Comparison of ENCODE assay signal across 20 cellular contexts in the genomic region with DNA sequence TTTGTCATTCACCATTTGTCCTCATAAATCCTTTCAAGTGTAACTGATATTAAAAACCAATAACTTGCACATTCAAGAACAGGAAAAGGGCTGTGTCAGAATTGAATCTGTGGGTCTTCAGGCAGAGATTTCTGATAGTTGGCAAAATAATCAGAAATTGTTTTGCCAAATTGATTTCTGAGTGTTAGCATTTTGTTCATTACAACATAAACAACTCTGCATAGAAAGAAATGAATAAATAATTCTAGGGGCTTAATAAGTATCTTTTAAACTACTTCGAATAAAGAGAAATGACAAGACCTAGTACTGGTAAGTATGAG. TPM values are rescaled to one million over a fixed set of nuclear protein-coding genes. Genes with fewer than 3 reads are reported as not detected.
DNase-seq lines count a peak whose midpoint lies in the region; ATAC-seq and TF ChIP-seq lines count a peak whose summit lies in the region.
"Had no signal": no experiment of that assay in that cellular context is flagged by ENCODE, and none has a peak within 500 bp of the region (broad histone marks: within the 10 kb centered on the region; RNA-seq: fewer than 3 reads in every experiment).

No MANE protein-coding gene starts in this region.

- no peak for DNase-seq in breast epithelium (ENCODE audit: low spot score in 2 of 2)
- DNase-seq in neural crest cell (ENCODE audit: low read depth, low spot score) = no peak
- DNase-seq in dermis blood vessel endothelial cell = no peak
- DNase-seq in foreskin fibroblast = no peak
- DNase-seq: activated CD4-positive, alpha-beta T cell treated with anti-CD3 and anti-CD28 coated beads for 4 hours; activated CD8-positive, alpha-beta memory T cell treated with anti-CD3 and anti-CD28 coated beads, Interleukin-2, amount 50 U/mL, for 4 hours; activated gamma-delta T cell; AML-193; NCI-H524 treated with DMSO at 0.1 percent for 48 hours; stimulated activated CD4-positive, alpha-beta T cell treated with anti-CD3 and anti-CD28 coated beads, Interleukin-4, amount 100 ng/mL, for 1 hour; upper lobe of left lung had no signal

- no peaks in the 10 kb centered on the region for H3K79me2 ChIP-seq in OCI-LY3 (ENCODE audit: low read length)

- no peaks in the 10 kb centered on the region for H4K20me1 ChIP-seq in OCI-LY3 (ENCODE audit: insufficient read depth, low read length)

- intact Hi-C loops in breast epithelium (cut with DNase I; ENCODE audit: low total_unique reads) = no loop called here

- H3K27me3 ChIP-seq in OCI-LY3 (ENCODE audit: low read depth, low read length) = no peaks in the 10 kb centered on the region
- H3K27me3 ChIP-seq in breast epithelium = no peaks in the 10 kb centered on the region
- H3K27me3 ChIP-seq: cardiac muscle cell, upper lobe of left lung had no signal

- peak overlapping the region; percentile 35; the same call in 1 of the 2 replicates for H3K27ac ChIP-seq in C4-2B
- H3K27ac ChIP-seq in OCI-LY3 (ENCODE audit: low read length) = no peak overlapping the region
- peak overlapping the region; percentile 46 to 76 for H3K27ac ChIP-seq in breast epithelium
- H3K27ac ChIP-seq: cardiac muscle cell, upper lobe of left lung had no signal

- H3K9me3 ChIP-seq in OCI-LY3 (ENCODE audit: insufficient read depth, low read length) (no peaks in the 10 kb centered on the region), breast epithelium (no peaks in the 10 kb centered on the region)
- H3K9me3 ChIP-seq: HAP-1, mucosa of descending colon, upper lobe of left lung had no signal

- H3K4me1 ChIP-seq in OCI-LY3 (ENCODE audit: low read length) = peaks cover 35% of the 10 kb centered on the region
- H3K4me1 ChIP-seq in breast epithelium = no peaks in the 10 kb centered on the region
- H3K4me1 ChIP-seq: HAP-1 had no signal

- H2AFZ ChIP-seq in OCI-LY3 (ENCODE audit: low read depth, low read length) = no peak overlapping the region

- no peaks in the 10 kb centered on the region for H3K27me3 Mint-ChIP-seq in neural crest cell (ENCODE audit: low read depth)

- peak overlapping the region; percentile 81 for H3K4me2 ChIP-seq in OCI-LY3 (ENCODE audit: low read length)

- no peaks in the 10 kb centered on the region for H3K36me3 Mint-ChIP-seq in neural crest cell (ENCODE audit: low read depth)

- ATAC-seq in GM18519 (IDR thresholded peaks at IDR 0.05; ENCODE audit: low FRiP score, unreplicated experiment) (no peak), HG02642 (IDR thresholded peaks at IDR 0.05; ENCODE audit: poor library complexity, unreplicated experiment) (no peak)

- TF ChIP-seq CTCF in C4-2B (conservative IDR thresholded peaks at IDR 0.05) = peak; percentile 56
- no peak for TF ChIP-seq CTCF in OCI-LY3 (IDR thresholded peaks at IDR 0.05; ENCODE audit: low read depth, low read length)
- TF ChIP-seq CTCF in breast epithelium (IDR thresholded peaks at IDR 0.05) = no peak
- no peak for TF ChIP-seq CTCF in neural crest cell (conservative IDR thresholded peaks at IDR 0.05)
- TF ChIP-seq CTCF in foreskin fibroblast (IDR thresholded peaks at IDR 0.05; ENCODE audit: low read depth, low read length) = no peak

- H3K4me3 Mint-ChIP-seq in neural crest cell = no peak overlapping the region

- H3K27ac Mint-ChIP-seq in neural crest cell (ENCODE audit: unreplicated experiment) = peak overlapping the region; percentile 6

- peaks cover 5% of the 10 kb centered on the region for H3K4me1 Mint-ChIP-seq in neural crest cell

- H3K9me3 Mint-ChIP-seq in neural crest cell = peaks cover 2% of the 10 kb centered on the region

- H3K4me3 ChIP-seq in OCI-LY3 (ENCODE audit: low read length) = peak overlapping the region; percentile 72; the same call in 1 of the 2 replicates
- H3K4me3 ChIP-seq in breast epithelium = no peak overlapping the region
- H3K4me3 ChIP-seq in foreskin fibroblast (ENCODE audit: low read depth in 1 of 2, low read length in 2 of 2) = no peak overlapping the region
- H3K4me3 ChIP-seq: cardiac muscle cell, HAP-1, mucosa of descending colon, upper lobe of left lung had no signal

- H3K9ac ChIP-seq in OCI-LY3 (ENCODE audit: low read length) = no peak overlapping the region

- TF ChIP-seq POLR2A in breast epithelium (IDR thresholded peaks at IDR 0.05) = no peak

- no peaks in the 10 kb centered on the region for H3K36me3 ChIP-seq in OCI-LY3 (replicated peaks; ENCODE audit: low read depth, low read length)
- no peaks in the 10 kb centered on the region for H3K36me3 ChIP-seq in breast epithelium
- H3K36me3 ChIP-seq: cardiac muscle cell, HAP-1, upper lobe of left lung had no signal

RNA-seq across cellular contexts. Expression of a gene that starts 44.2 kb away (rescaled TPM):
- 1 to 10 TPM in 2 of 3 donors, under 1 TPM in 1; 0.96 to 3.8 (median 2.3) TPM for total RNA-seq in breast epithelium
- total RNA-seq in neural crest cell = 0.44 and 0.48 TPM in 2 replicates
- 0.51 and 0.60 TPM in 2 replicates for total RNA-seq in dermis blood vessel endothelial cell
- total RNA-seq: left ventricle myocardium superior, mucosa of descending colon, Right ventricle myocardium inferior had no signal
